ENCODE assay signal across 10 cellular contexts in the genomic region with DNA sequence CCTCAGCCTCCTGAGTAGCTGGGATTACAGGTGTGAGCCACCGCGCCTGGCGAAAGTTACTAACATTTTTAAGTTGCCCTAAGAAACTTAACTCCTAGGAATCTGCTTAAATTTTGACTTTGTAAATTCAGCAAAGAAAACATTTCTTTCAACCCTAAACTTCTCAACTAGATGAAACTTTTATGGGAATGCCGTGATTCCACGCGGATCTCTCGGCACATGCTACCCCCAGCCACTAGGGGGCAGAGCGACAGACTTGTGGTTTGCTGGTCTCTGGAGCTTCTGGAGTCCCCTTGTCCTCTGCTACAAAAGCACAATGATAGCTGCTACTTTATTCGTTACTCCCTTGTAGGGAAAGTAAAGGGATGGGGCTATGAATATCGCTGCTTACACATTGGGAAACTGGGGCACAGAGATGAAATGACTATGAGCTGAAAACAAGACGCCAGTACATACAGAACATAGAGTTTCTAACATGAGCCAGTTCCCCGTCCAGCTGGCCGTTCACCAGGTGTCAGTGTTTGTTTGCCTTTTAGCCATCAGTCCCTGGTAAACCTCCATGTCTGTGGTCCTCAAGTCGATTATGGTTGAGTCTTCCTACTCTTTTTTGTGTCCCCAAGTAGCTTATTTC.
A peak's percentile ranks its signal among the peaks of the same experiment; 100 is the strongest.
DNase-seq lines count a peak whose midpoint lies in the region; ATAC-seq, FAIRE-seq and TF ChIP-seq lines count a peak whose summit lies in the region.
"Had no signal": no experiment of that assay in that cellular context is flagged by ENCODE, and none has a peak within 500 bp of the region (broad histone marks: within the 10 kb centered on the region; RNA-seq: fewer than 3 reads in every experiment).

No MANE protein-coding gene starts in this region.

- intact Hi-C loops in thyroid gland (cut with DNase I), result no loop called here

- H3K9me3 ChIP-seq in neural cell (ENCODE audit: low read length) (no peaks in the 10 kb centered on the region), thyroid gland (no peaks in the 10 kb centered on the region)

- no peak for TF ChIP-seq RAD21 in neural cell (conservative IDR thresholded peaks at IDR 0.05)

- H3K4me2 ChIP-seq in neural cell (ENCODE audit: low read length), result no peak overlapping the region

- FAIRE-seq in bronchial epithelial cell (lab: Jason Lieb, UNC), result no peak
- FAIRE-seq: colon had no signal

- H3K27ac ChIP-seq in neural cell (ENCODE audit: low read length), result no peak overlapping the region
- no peak overlapping the region for H3K27ac ChIP-seq in thyroid gland

- 90 to 92% methylated on average over 14 of the region's 14 CpGs for WGBS in thyroid gland, 2 donors

- H4K20me1 ChIP-seq in neural cell (ENCODE audit: insufficient read depth), result no peaks in the 10 kb centered on the region

- no peak for TF ChIP-seq EP300 in neural cell (conservative IDR thresholded peaks at IDR 0.05; ENCODE audit: poor library complexity, severe bottlenecking)

- H3K27me3 ChIP-seq in bronchial epithelial cell (ENCODE audit: control insufficient read depth, insufficient read depth, low read length) (no peaks in the 10 kb centered on the region), neural cell (ENCODE audit: insufficient read depth, low read depth, low read length) (no peaks in the 10 kb centered on the region), thyroid gland (no peaks in the 10 kb centered on the region)

- H3K36me3 ChIP-seq in bronchial epithelial cell (ENCODE audit: control insufficient read depth, insufficient read depth, low read length) (no peaks in the 10 kb centered on the region), neural cell (ENCODE audit: insufficient read depth, low read length) (no peaks in the 10 kb centered on the region), thyroid gland (no peaks in the 10 kb centered on the region)

- H3K79me2 ChIP-seq in neural cell (replicated peaks; ENCODE audit: insufficient read depth, low read length), result peaks cover 92% of the 10 kb centered on the region

- H3K4me1 ChIP-seq in thyroid gland, result peaks cover 0 to 4% of the 10 kb centered on the region in 2 donors

- no peak overlapping the region for H2AFZ ChIP-seq in neural cell (ENCODE audit: low read depth, low read length)

- H3K4me3 ChIP-seq in bronchial epithelial cell (ENCODE audit: low read depth, low read length) (no peak overlapping the region), neural cell (ENCODE audit: low read length) (no peak overlapping the region), thyroid gland (replicated peaks in 1 of 3) (no peak overlapping the region)

- no peaks in the 10 kb centered on the region for H3F3A ChIP-seq in neural cell (ENCODE audit: insufficient read depth, low read length, poor library complexity, severe bottlenecking)

- ATAC-seq in GM21367 (IDR thresholded peaks at IDR 0.05; ENCODE audit: unreplicated experiment), result no peak

- in situ Hi-C loops in KBM-7 (cut with MboI; ENCODE audit: low pct_unique_long_range_greater_than_20kb, low sequenced_read_pairs), result no loop called here

- no peaks in the 10 kb centered on the region for H3K9me2 ChIP-seq in neural cell (ENCODE audit: insufficient read depth, low read length)

- DNase-seq in ELR (ENCODE audit: low read depth) (peak; percentile 53), KBM-7 (peak; percentile 3), bronchial epithelial cell (ENCODE audit: low read depth) (no peak), NCI-H510A treated with DMSO at 0.1 percent for 48 hours (lab: John Stamatoyannopoulos, UW) (no peak), thyroid gland (no peak)
- DNase-seq in activated CD4-positive, alpha-beta T cell treated with anti-CD3 and anti-CD28 coated beads for 4 hours, result no peak
- DNase-seq: activated CD4-positive, alpha-beta T cell treated with anti-CD3 and anti-CD28 coated beads, Interleukin-2, amount 50 U/mL, for 4 hours had no signal

- TF ChIP-seq CTCF in bronchial epithelial cell (IDR thresholded peaks at IDR 0.05; ENCODE audit: insufficient read depth, low read length, severe bottlenecking) (peak; percentile 36), neural cell (IDR thresholded peaks at IDR 0.05; ENCODE audit: poor library complexity, severe bottlenecking) (peak; percentile 33), thyroid gland (IDR thresholded peaks at IDR 0.05) (peak in 1 of 6 experiments; percentile 30)

- TF ChIP-seq POLR2A in thyroid gland (IDR thresholded peaks at IDR 0.05), result no peak

- no peak overlapping the region for H3K9ac ChIP-seq in neural cell (ENCODE audit: low read length)

TF ChIP-seq in neural cell, 6 proteins besides CTCF, POLR2A, EP300 and RAD21:
- TF ChIP-seq TAF1 (IDR thresholded peaks at IDR 0.05; ENCODE audit: low read depth), result no peak
- no peak for TF ChIP-seq EZH2 (IDR thresholded peaks at IDR 0.05; ENCODE audit: borderline replicate concordance, insufficient read depth, low read length, poor library complexity, severe bottlenecking)
- TF ChIP-seq SMC3 (conservative IDR thresholded peaks at IDR 0.05; ENCODE audit: poor library complexity), result no peak
- TF ChIP-seq, protein P1, sequence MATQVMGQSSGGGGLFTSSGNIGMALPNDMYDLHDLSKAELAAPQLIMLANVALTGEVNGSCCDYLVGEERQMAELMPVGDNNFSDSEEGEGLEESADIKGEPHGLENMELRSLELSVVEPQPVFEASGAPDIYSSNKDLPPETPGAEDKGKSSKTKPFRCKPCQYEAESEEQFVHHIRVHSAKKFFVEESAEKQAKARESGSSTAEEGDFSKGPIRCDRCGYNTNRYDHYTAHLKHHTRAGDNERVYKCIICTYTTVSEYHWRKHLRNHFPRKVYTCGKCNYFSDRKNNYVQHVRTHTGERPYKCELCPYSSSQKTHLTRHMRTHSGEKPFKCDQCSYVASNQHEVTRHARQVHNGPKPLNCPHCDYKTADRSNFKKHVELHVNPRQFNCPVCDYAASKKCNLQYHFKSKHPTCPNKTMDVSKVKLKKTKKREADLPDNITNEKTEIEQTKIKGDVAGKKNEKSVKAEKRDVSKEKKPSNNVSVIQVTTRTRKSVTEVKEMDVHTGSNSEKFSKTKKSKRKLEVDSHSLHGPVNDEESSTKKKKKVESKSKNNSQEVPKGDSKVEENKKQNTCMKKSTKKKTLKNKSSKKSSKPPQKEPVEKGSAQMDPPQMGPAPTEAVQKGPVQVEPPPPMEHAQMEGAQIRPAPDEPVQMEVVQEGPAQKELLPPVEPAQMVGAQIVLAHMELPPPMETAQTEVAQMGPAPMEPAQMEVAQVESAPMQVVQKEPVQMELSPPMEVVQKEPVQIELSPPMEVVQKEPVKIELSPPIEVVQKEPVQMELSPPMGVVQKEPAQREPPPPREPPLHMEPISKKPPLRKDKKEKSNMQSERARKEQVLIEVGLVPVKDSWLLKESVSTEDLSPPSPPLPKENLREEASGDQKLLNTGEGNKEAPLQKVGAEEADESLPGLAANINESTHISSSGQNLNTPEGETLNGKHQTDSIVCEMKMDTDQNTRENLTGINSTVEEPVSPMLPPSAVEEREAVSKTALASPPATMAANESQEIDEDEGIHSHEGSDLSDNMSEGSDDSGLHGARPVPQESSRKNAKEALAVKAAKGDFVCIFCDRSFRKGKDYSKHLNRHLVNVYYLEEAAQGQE (IDR thresholded peaks at IDR 0.05; ENCODE audit: borderline replicate concordance), result no peak
- TF ChIP-seq POLR2AphosphoS5 (IDR thresholded peaks at IDR 0.05), result no peak
- TF ChIP-seq MXI1 (conservative IDR thresholded peaks at IDR 0.05; ENCODE audit: poor library complexity, severe bottlenecking), result no peak

Comparison
In these comparisons a context has a peak if more than half of its experiments do, and no peak if none do; other contexts are left out.
1. DNase-seq: peak in ELR (single experiment) and KBM-7 (single experiment); none in bronchial epithelial cell (single experiment), NCI-H510A treated with DMSO at 0.1 percent for 48 hours (single experiment), activated CD4-positive, alpha-beta T cell treated with anti-CD3 and anti-CD28 coated beads for 4 hours (0 of 2) and thyroid gland (0 of 2).